ENCODE assay signal across 8 cellular contexts in the genomic region with DNA sequence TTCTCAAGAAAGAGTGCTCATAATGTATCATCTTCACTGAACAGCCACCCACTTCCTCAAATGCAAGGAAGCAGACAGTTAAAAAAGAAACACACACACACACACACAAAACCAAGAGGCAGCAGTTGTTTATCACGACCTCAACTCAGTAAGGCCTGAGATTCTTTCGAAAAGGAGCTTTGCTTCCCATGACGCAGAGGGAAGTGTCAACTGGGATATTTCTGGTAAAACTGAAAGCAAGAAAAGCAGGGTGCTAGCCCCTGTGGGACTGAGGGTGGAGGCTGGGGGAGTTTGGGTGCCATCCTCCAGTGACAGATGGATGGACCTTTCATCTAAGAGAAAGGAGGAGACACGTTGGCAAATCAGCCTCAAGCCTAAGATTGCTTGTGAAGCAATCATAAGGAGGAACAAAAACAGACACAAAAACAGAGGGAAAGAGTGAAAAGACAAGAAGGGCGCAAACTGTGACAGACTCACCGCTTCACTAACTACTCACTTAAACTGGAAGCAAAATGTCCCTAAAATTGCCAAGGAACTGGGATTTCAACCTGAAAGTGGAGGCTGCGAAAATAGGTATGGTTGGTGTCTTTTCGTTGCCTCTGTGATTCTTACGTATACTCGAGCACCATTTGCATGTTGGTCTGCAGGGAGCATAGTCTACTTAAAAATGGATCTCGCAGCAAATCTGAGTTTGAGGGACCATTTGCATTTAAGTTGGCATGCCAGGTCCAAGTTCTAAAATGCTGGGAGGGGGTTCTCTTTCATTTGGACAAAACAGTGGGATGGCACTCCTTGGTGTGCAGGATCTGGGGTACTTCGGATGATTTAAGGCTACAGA. TPM values are rescaled to one million over a fixed set of nuclear protein-coding genes. Genes with fewer than 3 reads are reported as not detected.
A peak's percentile ranks its signal among the peaks of the same experiment; 100 is the strongest.
DNase-seq lines count a peak whose midpoint lies in the region; ATAC-seq and FAIRE-seq lines count a peak whose summit lies in the region.

A gene with protein sequence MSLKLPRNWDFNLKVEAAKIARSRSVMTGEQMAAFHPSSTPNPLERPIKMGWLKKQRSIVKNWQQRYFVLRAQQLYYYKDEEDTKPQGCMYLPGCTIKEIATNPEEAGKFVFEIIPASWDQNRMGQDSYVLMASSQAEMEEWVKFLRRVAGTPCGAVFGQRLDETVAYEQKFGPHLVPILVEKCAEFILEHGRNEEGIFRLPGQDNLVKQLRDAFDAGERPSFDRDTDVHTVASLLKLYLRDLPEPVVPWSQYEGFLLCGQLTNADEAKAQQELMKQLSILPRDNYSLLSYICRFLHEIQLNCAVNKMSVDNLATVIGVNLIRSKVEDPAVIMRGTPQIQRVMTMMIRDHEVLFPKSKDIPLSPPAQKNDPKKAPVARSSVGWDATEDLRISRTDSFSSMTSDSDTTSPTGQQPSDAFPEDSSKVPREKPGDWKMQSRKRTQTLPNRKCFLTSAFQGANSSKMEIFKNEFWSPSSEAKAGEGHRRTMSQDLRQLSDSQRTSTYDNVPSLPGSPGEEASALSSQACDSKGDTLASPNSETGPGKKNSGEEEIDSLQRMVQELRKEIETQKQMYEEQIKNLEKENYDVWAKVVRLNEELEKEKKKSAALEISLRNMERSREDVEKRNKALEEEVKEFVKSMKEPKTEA (plus strand): TSS at position 124 of the 838 bp plus-strand sequence. CDS start 389 bp downstream, at position 513.

- no peak within 1 kb of the TSS for H3K27ac Mint-ChIP-seq in activated T-helper 17 cell treated with anti-CD3 and anti-CD28 coated beads, Interleukin-2, amount 50 U/mL, for 72 hours

- H3K14ac ChIP-seq in mesenchymal stem cell (ENCODE audit: low read length in 2 of 2): no peak within 1 kb of the TSS

- peak; percentile 49 for ATAC-seq in GM21367 (IDR thresholded peaks at IDR 0.05; ENCODE audit: unreplicated experiment)
- peak; percentile 77 for ATAC-seq in activated T-helper 17 cell treated with anti-CD3 and anti-CD28 coated beads, Interleukin-2, amount 50 U/mL, for 72 hours (replicated peaks)

- peak within 1 kb of the TSS; percentile 20 to 64 for H3K18ac ChIP-seq in mesenchymal stem cell (ENCODE audit: low read depth in 1 of 2, low read length in 2 of 2)

- H3K9me3 Mint-ChIP-seq in activated T-helper 17 cell treated with anti-CD3 and anti-CD28 coated beads, Interleukin-2, amount 50 U/mL, for 72 hours: no peaks in the 10 kb centered on the region

- peak within 1 kb of the TSS; percentile 41 for H4K91ac ChIP-seq in mesenchymal stem cell (ENCODE audit: low read length)

- H3K79me1 ChIP-seq in mesenchymal stem cell (replicated peaks; ENCODE audit: low read length, poor library complexity, severe bottlenecking): no peaks in the 10 kb centered on the region

- H2BK12ac ChIP-seq in mesenchymal stem cell (ENCODE audit: low read length in 2 of 2): peak within 1 kb of the TSS; percentile 21 to 71

- peak within 1 kb of the TSS; percentile 83 to 97 (median 93) for H3K27ac ChIP-seq in BLaER1 treated with 17β-estradiol and CSF1 and Interleukin-3, amounts not matched to agents 10 nM and 100 nM
- H3K27ac ChIP-seq in KOPT-K1 (ENCODE audit: low read depth, low read length, poor library complexity, severe bottlenecking) (peak within 1 kb of the TSS; percentile 92), mesenchymal stem cell (ENCODE audit: low read length, poor library complexity, severe bottlenecking) (no peak within 1 kb of the TSS)

- peaks cover 21% of the 10 kb centered on the region for H3K4me1 Mint-ChIP-seq in activated T-helper 17 cell treated with anti-CD3 and anti-CD28 coated beads, Interleukin-2, amount 50 U/mL, for 72 hours

- DNase-seq in mesenchymal stem cell: peak; percentile 38
- peak; percentile 43 for DNase-seq in ureter (ENCODE audit: low spot score)
- DNase-seq in NCI-H82 (lab: John Stamatoyannopoulos, UW): no peak
- DNase-seq in HTR-8/SVneo (ENCODE audit: insufficient read length, low spot score): no peak

- WGBS in mesenchymal stem cell: 88% methylated on average over 12 of the region's 12 CpGs

- H2BK120ac ChIP-seq in mesenchymal stem cell (ENCODE audit: low read depth, low read length): no peak within 1 kb of the TSS

- H3K27me3 ChIP-seq in BLaER1 treated with 17β-estradiol and CSF1 and Interleukin-3, amounts not matched to agents 10 nM and 100 nM: no peaks in the 10 kb centered on the region
- H3K27me3 ChIP-seq in mesenchymal stem cell (ENCODE audit: control insufficient read depth in 1 of 2, insufficient read depth in 1 of 2, low read length in 2 of 2): peaks cover 7 to 14% of the 10 kb centered on the region in 2 experiments

- H3K23ac ChIP-seq in mesenchymal stem cell (ENCODE audit: low read length in 2 of 2): no peak within 1 kb of the TSS

- H3K4me2 ChIP-seq in BLaER1 treated with 17β-estradiol and CSF1 and Interleukin-3, amounts not matched to agents 10 nM and 100 nM: peak within 1 kb of the TSS; percentile 92 to 98 (median 95)
- no peak within 1 kb of the TSS for H3K4me2 ChIP-seq in mesenchymal stem cell (ENCODE audit: low read length, poor library complexity, severe bottlenecking)

- FAIRE-seq in HTR-8/SVneo (lab: Jason Lieb, UNC): no peak

- H2AFZ ChIP-seq in mesenchymal stem cell (ENCODE audit: low read depth, low read length): no peak within 1 kb of the TSS

- peak within 1 kb of the TSS; percentile 67 to 81 (median 74) for H3K4me3 ChIP-seq in BLaER1 treated with 17β-estradiol and CSF1 and Interleukin-3, amounts not matched to agents 10 nM and 100 nM
- H3K4me3 ChIP-seq in mesenchymal stem cell (ENCODE audit: insufficient read depth in 1 of 2, low read depth in 1 of 2, low read length in 2 of 2): no peak within 1 kb of the TSS

- no peak within 1 kb of the TSS for H3K4me3 Mint-ChIP-seq in activated T-helper 17 cell treated with anti-CD3 and anti-CD28 coated beads, Interleukin-2, amount 50 U/mL, for 72 hours

- no peak within 1 kb of the TSS for H4K8ac ChIP-seq in mesenchymal stem cell (ENCODE audit: low read length)

- peak within 1 kb of the TSS; percentile 81 to 91 (median 86) for H3K9ac ChIP-seq in BLaER1 treated with 17β-estradiol and CSF1 and Interleukin-3, amounts not matched to agents 10 nM and 100 nM
- no peak within 1 kb of the TSS for H3K9ac ChIP-seq in mesenchymal stem cell (ENCODE audit: low read length)

- H2BK15ac ChIP-seq in mesenchymal stem cell (ENCODE audit: low read depth, poor library complexity, severe bottlenecking): peak within 1 kb of the TSS; percentile 20

- H3K9me3 ChIP-seq in BLaER1 treated with 17β-estradiol and CSF1 and Interleukin-3, amounts not matched to agents 10 nM and 100 nM (replicated peaks in 1 of 11): no peaks in the 10 kb centered on the region
- H3K9me3 ChIP-seq in KOPT-K1 (ENCODE audit: insufficient read depth, low read length, poor library complexity, severe bottlenecking) (no peaks in the 10 kb centered on the region), mesenchymal stem cell (ENCODE audit: control insufficient read depth, low read length) (no peaks in the 10 kb centered on the region)

- H3K4ac ChIP-seq in mesenchymal stem cell (ENCODE audit: low read depth in 1 of 2, low read length in 2 of 2): peak within 1 kb of the TSS in 1 of 2 experiments; percentile 58

- H2BK5ac ChIP-seq in mesenchymal stem cell (ENCODE audit: low read depth, low read length, poor library complexity, severe bottlenecking): no peak within 1 kb of the TSS

- peaks cover 0 to 29% (median 15%) of the 10 kb centered on the region in 11 experiments; a peak in 18 of 22 replicates for H3K36me3 ChIP-seq in BLaER1 treated with 17β-estradiol and CSF1 and Interleukin-3, amounts not matched to agents 10 nM and 100 nM
- no peaks in the 10 kb centered on the region for H3K36me3 ChIP-seq in KOPT-K1 (ENCODE audit: insufficient read depth, low read length)
- H3K36me3 ChIP-seq in mesenchymal stem cell (ENCODE audit: control insufficient read depth in 1 of 2, insufficient read depth in 2 of 2, low read depth in 1 of 2, low read length in 2 of 2): no peaks in the 10 kb centered on the region

- no peak within 1 kb of the TSS for H2AK5ac ChIP-seq in mesenchymal stem cell (ENCODE audit: low read length, severe bottlenecking)

- peaks cover 26% of the 10 kb centered on the region for H3K36me3 Mint-ChIP-seq in activated T-helper 17 cell treated with anti-CD3 and anti-CD28 coated beads, Interleukin-2, amount 50 U/mL, for 72 hours (ENCODE audit: low read depth)

- H3K4me1 ChIP-seq in BLaER1 treated with 17β-estradiol and CSF1 and Interleukin-3, amounts not matched to agents 10 nM and 100 nM: peaks cover 78 to 83% (median 80%) of the 10 kb centered on the region in 10 experiments
- H3K4me1 ChIP-seq in mesenchymal stem cell (ENCODE audit: control insufficient read depth, insufficient read depth, low read depth, low read length): no peaks in the 10 kb centered on the region

- H3K27me3 Mint-ChIP-seq in activated T-helper 17 cell treated with anti-CD3 and anti-CD28 coated beads, Interleukin-2, amount 50 U/mL, for 72 hours: no peaks in the 10 kb centered on the region

- peaks cover 0 to 12% (median 0%) of the 10 kb centered on the region in 11 experiments; a peak in 7 of 22 replicates for H4K20me1 ChIP-seq in BLaER1 treated with 17β-estradiol and CSF1 and Interleukin-3, amounts not matched to agents 10 nM and 100 nM

RNA-seq across cellular contexts. Expression of the gene that starts here (rescaled TPM):
- total RNA-seq in activated T-helper 17 cell treated with anti-CD3 and anti-CD28 coated beads, Interleukin-2, amount 50 U/mL, for 72 hours: 10 to 100 TPM; 54.0 to 95.9 TPM
- polyA plus RNA-seq in mesenchymal stem cell (2013, experiment 1 of 2): 0.62 TPM
- 0.45 TPM for polyA plus RNA-seq in mesenchymal stem cell (2013, experiment 2 of 2)
- total RNA-seq in ureter: 14.7 TPM

Comparison
In these comparisons a context has a peak if more than half of its experiments do, and no peak if none do; other contexts are left out.
1. H3K4me3 ChIP-seq: peak in BLaER1 treated with 17β-estradiol and CSF1 and Interleukin-3, amounts not matched to agents 10 nM and 100 nM (10 of 10); none in mesenchymal stem cell (0 of 2).
2. DNase-seq: peak in mesenchymal stem cell (single experiment) and ureter (single experiment); none in NCI-H82 (single experiment) and HTR-8/SVneo (single experiment).